In the genomic region with DNA sequence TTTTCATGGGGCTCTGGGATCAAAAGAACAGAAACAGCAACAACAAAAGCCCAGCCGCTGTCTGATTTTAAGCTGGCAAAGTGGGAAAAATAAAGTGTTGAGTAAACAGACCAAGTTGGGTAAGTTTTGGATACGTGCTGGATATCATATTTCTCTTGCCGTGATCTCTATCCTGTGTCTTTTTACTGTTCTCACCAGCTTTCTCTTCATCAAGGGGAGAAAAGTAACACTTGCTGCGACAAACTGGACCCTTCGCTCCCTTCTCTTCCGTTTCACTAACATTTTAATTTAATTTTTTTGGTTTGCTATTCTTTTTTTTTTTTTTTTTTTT, we compare ENCODE assay signal across 8 cellular contexts. TPM values are rescaled to one million over a fixed set of nuclear protein-coding genes. Genes with fewer than 3 reads are reported as not detected.
DNase-seq lines count a peak whose midpoint lies in the region; ATAC-seq and TF ChIP-seq lines count a peak whose summit lies in the region.

No MANE protein-coding gene starts in this region.

- H3K36me3 ChIP-seq in lower lobe of right lung (no peaks in the 10 kb centered on the region), uterus (no peaks in the 10 kb centered on the region)

- CTCF ChIA-PET in activated naive CD4-positive, alpha-beta T cell treated with anti-CD3 and anti-CD28 coated beads for 36 hours (lab: Charles Lee): interaction anchor here (1.3 kb wide), 1 partner anchor 29 kb away, joined by 4 read pairs; no protein-coding TSS in a partner anchor

- no peak for TF ChIP-seq POLR2A in uterus (IDR thresholded peaks at IDR 0.05)

- H3K27ac ChIP-seq in lower lobe of right lung: peak overlapping the region; percentile 85
- H3K27ac ChIP-seq in uterus: peak overlapping the region; percentile 81 to 91

- no peak for ATAC-seq in activated naive CD4-positive, alpha-beta T cell treated with anti-CD3 and anti-CD28 coated beads, Interleukin-2, amount 50 U/mL, for 72 hours
- ATAC-seq in lower lobe of right lung: peak in 1 of 2 donors; percentile 7
- no peak for ATAC-seq in GM21381 (IDR thresholded peaks at IDR 0.05; ENCODE audit: unreplicated experiment)

- H3K4me3 Mint-ChIP-seq in activated naive CD4-positive, alpha-beta T cell treated with anti-CD3 and anti-CD28 coated beads for 36 hours: peak overlapping the region; percentile 77
- H3K4me3 Mint-ChIP-seq in brain: peak overlapping the region; percentile 87 to 99 (median 89)

- no peaks in the 10 kb centered on the region for H3K27me3 ChIP-seq in lower lobe of right lung (ENCODE audit: low read depth)
- H3K27me3 ChIP-seq in uterus: no peaks in the 10 kb centered on the region

- no peak overlapping the region for H3K27ac Mint-ChIP-seq in activated naive CD4-positive, alpha-beta T cell treated with anti-CD3 and anti-CD28 coated beads for 36 hours
- H3K27ac Mint-ChIP-seq in activated naive CD4-positive, alpha-beta T cell treated with anti-CD3 and anti-CD28 coated beads, Interleukin-2, amount 50 U/mL, for 72 hours: no peak overlapping the region
- peak overlapping the region; percentile 47 to 96 (median 59) for H3K27ac Mint-ChIP-seq in brain

- no peaks in the 10 kb centered on the region for H3K9me3 Mint-ChIP-seq in activated naive CD4-positive, alpha-beta T cell treated with anti-CD3 and anti-CD28 coated beads for 36 hours
- H3K9me3 Mint-ChIP-seq in activated naive CD4-positive, alpha-beta T cell treated with anti-CD3 and anti-CD28 coated beads, Interleukin-2, amount 50 U/mL, for 72 hours: no peaks in the 10 kb centered on the region
- H3K9me3 Mint-ChIP-seq in brain: peaks cover 0 to 12% (median 0%) of the 10 kb centered on the region in 5 experiments

- intact Hi-C loops in activated naive CD4-positive, alpha-beta T cell treated with anti-CD3 and anti-CD28 coated beads for 36 hours (cut with micrococcal nuclease): loop anchor here (1.0 to 5.0 kb wide), 3 partner anchors 91 to 232 kb away; partner anchors contain the start of genes LNP1, NIT2, TBC1D23 and TOMM70
- intact Hi-C loops in lower lobe of right lung (cut with DNase I) (no loop called here), uterus (cut with DNase I; ENCODE audit: low total_unique reads) (no loop called here)

- H3K36me3 Mint-ChIP-seq in activated naive CD4-positive, alpha-beta T cell treated with anti-CD3 and anti-CD28 coated beads for 36 hours (ENCODE audit: low read depth): no peaks in the 10 kb centered on the region
- H3K36me3 Mint-ChIP-seq in activated naive CD4-positive, alpha-beta T cell treated with anti-CD3 and anti-CD28 coated beads, Interleukin-2, amount 50 U/mL, for 72 hours: no peaks in the 10 kb centered on the region
- H3K36me3 Mint-ChIP-seq in brain: peaks cover 17% of the 10 kb centered on the region

- TF ChIP-seq CTCF in brain (conservative IDR thresholded peaks at IDR 0.05): no peak
- no peak for TF ChIP-seq CTCF in lower lobe of right lung (IDR thresholded peaks at IDR 0.05)
- TF ChIP-seq CTCF in uterus (IDR thresholded peaks at IDR 0.05): no peak

- H3K9me3 ChIP-seq in lower lobe of right lung: no peaks in the 10 kb centered on the region
- no peaks in the 10 kb centered on the region for H3K9me3 ChIP-seq in uterus

- no peak for DNase-seq in activated naive CD4-positive, alpha-beta T cell treated with anti-CD3 and anti-CD28 coated beads for 36 hours
- no peak for DNase-seq in activated naive CD4-positive, alpha-beta T cell treated with anti-CD3 and anti-CD28 coated beads, Interleukin-2, amount 50 U/mL, for 72 hours (ENCODE audit: low spot score in 2 of 2)
- DNase-seq in lower lobe of right lung (no peak), uterus (no peak), NCI-H446 treated with DMSO at 0.1 percent for 48 hours (lab: John Stamatoyannopoulos, UW) (no peak), NCI-H82 (lab: John Stamatoyannopoulos, UW) (no peak)

- H3K4me1 ChIP-seq in lower lobe of right lung (peaks cover 16% of the 10 kb centered on the region), uterus (no peaks in the 10 kb centered on the region)

- H3K4me1 Mint-ChIP-seq in activated naive CD4-positive, alpha-beta T cell treated with anti-CD3 and anti-CD28 coated beads for 36 hours (ENCODE audit: low read depth): peaks cover 3% of the 10 kb centered on the region
- peaks cover 31% of the 10 kb centered on the region for H3K4me1 Mint-ChIP-seq in brain

- peaks cover 6% of the 10 kb centered on the region for H3K27me3 Mint-ChIP-seq in activated naive CD4-positive, alpha-beta T cell treated with anti-CD3 and anti-CD28 coated beads for 36 hours (ENCODE audit: low read depth)
- peaks cover 9% of the 10 kb centered on the region for H3K27me3 Mint-ChIP-seq in brain

- H3K4me3 ChIP-seq in lower lobe of right lung (peak overlapping the region; percentile 66), uterus (peak overlapping the region; percentile 52 to 62)

RNA-seq across cellular contexts. Expression of gene TMEM45A, which starts 0.4 kb away (rescaled TPM):
- total RNA-seq in activated naive CD4-positive, alpha-beta T cell treated with anti-CD3 and anti-CD28 coated beads for 36 hours: under 1 TPM; 0.21 to 0.22 TPM
- total RNA-seq in activated naive CD4-positive, alpha-beta T cell treated with anti-CD3 and anti-CD28 coated beads, Interleukin-2, amount 50 U/mL, for 72 hours: 1 to 10 TPM in 1 of 2 donors, under 1 TPM in 1; 0.36 to 6.6 TPM
- polyA plus RNA-seq in brain (ENCODE audit: insufficient read depth, low read depth, low replicate concordance): 1.1 TPM
- total RNA-seq in lower lobe of right lung (17.2 TPM), uterus (10 to 100 TPM; 15.4 to 51.0 (median 28.3) TPM)

Comparison
In these comparisons a context has a peak if more than half of its experiments do, and no peak if none do; other contexts are left out.
1. H3K27ac Mint-ChIP-seq: peak in brain (5 of 5); none in activated naive CD4-positive, alpha-beta T cell treated with anti-CD3 and anti-CD28 coated beads for 36 hours (single experiment) and activated naive CD4-positive, alpha-beta T cell treated with anti-CD3 and anti-CD28 coated beads, Interleukin-2, amount 50 U/mL, for 72 hours (0 of 2).